ENCODE assay signal across 8 cellular contexts in genomic region chr7:51373607-51374006, GRCh38. TPM values are rescaled to one million over a fixed set of nuclear protein-coding genes. Genes with fewer than 3 reads are reported as not detected.
"Had no signal": no experiment of that assay in that cellular context is flagged by ENCODE, and none has a peak within 500 bp of the region (broad histone marks: within the 10 kb centered on the region; RNA-seq: fewer than 3 reads in every experiment).

No MANE protein-coding gene starts in this region.

RNA-seq across cellular contexts. Expression of gene COBL, which starts 57.0 kb away (rescaled TPM):
- total RNA-seq: activated CD4-positive, alpha-beta T cell treated with anti-CD3 and anti-CD28 coated beads for 36 hours; activated CD4-positive, alpha-beta T cell treated with anti-CD3 and anti-CD28 coated beads, Interleukin-2, amount 10 ng/mL, durations not matched to agents 7 days and 5 days; activated CD8-positive, alpha-beta T cell treated with anti-CD3 and anti-CD28 coated beads, Interleukin-2, amount 10 ng/mL, durations not matched to agents 7 days and 5 days; activated naive CD8-positive, alpha-beta T cell treated with anti-CD3 and anti-CD28 coated beads, Interleukin-2, amount 10 ng/mL, durations not matched to agents 7 days and 5 days; activated T-helper 2 cell treated with anti-CD3 and anti-CD28 coated beads, Interferon-gamma antibody, Interleukin-2, Interleukin-4, amounts not matched to agents 10 μg/mL and 5 μg/mL and 100 μg/mL, durations not matched to agents 14 hours and 24 hours and 36 hours; RPMI7951; T-helper 1 cell treated with Interleukin-12 subunit alpha and Interleukin-12 subunit beta and Interleukin-4 antibody, amounts not matched to agents 30 ng/mL and 1 ng/mL, for 36 hours; T-helper 2 cell treated with Interferon-gamma antibody and Interleukin-4, amounts not matched to agents 100 ng/mL and 5 ng/mL, for 36 hours had no signal
